In genomic region chr13:26561636-26562537, GRCh38 we compare ENCODE assay signal across 1 cellular context.
TF ChIP-seq lines count a peak whose summit lies in the region.

No MANE protein-coding gene starts in this region.

TF ChIP-seq in GM23338, 12 proteins besides CTCF, POLR2A, EP300 and RAD21 (continued from another document):
- TF ChIP-seq, protein P1, sequence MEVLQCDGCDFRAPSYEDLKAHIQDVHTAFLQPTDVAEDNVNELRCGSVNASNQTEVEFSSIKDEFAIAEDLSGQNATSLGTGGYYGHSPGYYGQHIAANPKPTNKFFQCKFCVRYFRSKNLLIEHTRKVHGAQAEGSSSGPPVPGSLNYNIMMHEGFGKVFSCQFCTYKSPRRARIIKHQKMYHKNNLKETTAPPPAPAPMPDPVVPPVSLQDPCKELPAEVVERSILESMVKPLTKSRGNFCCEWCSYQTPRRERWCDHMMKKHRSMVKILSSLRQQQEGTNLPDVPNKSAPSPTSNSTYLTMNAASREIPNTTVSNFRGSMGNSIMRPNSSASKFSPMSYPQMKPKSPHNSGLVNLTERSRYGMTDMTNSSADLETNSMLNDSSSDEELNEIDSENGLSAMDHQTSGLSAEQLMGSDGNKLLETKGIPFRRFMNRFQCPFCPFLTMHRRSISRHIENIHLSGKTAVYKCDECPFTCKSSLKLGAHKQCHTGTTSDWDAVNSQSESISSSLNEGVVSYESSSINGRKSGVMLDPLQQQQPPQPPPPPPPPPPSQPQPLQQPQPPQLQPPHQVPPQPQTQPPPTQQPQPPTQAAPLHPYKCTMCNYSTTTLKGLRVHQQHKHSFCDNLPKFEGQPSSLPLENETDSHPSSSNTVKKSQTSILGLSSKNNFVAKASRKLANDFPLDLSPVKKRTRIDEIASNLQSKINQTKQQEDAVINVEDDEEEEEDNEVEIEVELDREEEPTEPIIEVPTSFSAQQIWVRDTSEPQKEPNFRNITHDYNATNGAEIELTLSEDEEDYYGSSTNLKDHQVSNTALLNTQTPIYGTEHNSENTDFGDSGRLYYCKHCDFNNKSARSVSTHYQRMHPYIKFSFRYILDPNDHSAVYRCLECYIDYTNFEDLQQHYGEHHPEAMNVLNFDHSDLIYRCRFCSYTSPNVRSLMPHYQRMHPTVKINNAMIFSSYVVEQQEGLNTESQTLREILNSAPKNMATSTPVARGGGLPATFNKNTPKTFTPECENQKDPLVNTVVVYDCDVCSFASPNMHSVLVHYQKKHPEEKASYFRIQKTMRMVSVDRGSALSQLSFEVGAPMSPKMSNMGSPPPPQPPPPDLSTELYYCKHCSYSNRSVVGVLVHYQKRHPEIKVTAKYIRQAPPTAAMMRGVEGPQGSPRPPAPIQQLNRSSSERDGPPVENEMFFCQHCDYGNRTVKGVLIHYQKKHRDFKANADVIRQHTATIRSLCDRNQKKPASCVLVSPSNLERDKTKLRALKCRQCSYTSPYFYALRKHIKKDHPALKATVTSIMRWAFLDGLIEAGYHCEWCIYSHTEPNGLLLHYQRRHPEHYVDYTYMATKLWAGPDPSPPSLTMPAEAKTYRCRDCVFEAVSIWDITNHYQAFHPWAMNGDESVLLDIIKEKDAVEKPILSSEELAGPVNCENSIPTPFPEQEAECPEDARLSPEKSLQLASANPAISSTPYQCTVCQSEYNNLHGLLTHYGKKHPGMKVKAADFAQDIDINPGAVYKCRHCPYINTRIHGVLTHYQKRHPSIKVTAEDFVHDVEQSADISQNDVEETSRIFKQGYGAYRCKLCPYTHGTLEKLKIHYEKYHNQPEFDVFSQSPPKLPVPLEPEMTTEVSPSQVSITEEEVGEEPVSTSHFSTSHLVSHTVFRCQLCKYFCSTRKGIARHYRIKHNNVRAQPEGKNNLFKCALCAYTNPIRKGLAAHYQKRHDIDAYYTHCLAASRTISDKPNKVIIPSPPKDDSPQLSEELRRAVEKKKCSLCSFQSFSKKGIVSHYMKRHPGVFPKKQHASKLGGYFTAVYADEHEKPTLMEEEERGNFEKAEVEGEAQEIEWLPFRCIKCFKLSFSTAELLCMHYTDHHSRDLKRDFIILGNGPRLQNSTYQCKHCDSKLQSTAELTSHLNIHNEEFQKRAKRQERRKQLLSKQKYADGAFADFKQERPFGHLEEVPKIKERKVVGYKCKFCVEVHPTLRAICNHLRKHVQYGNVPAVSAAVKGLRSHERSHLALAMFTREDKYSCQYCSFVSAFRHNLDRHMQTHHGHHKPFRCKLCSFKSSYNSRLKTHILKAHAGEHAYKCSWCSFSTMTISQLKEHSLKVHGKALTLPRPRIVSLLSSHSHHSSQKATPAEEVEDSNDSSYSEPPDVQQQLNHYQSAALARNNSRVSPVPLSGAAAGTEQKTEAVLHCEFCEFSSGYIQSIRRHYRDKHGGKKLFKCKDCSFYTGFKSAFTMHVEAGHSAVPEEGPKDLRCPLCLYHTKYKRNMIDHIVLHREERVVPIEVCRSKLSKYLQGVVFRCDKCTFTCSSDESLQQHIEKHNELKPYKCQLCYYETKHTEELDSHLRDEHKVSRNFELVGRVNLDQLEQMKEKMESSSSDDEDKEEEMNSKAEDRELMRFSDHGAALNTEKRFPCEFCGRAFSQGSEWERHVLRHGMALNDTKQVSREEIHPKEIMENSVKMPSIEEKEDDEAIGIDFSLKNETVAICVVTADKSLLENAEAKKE (CRISPR knock-in tag; IDR thresholded peaks at IDR 0.05), result no peak
- TF ChIP-seq EZH2phosphoT487 (IDR thresholded peaks at IDR 0.05; ENCODE audit: unreplicated experiment), result no peak
- TF ChIP-seq, protein P2, sequence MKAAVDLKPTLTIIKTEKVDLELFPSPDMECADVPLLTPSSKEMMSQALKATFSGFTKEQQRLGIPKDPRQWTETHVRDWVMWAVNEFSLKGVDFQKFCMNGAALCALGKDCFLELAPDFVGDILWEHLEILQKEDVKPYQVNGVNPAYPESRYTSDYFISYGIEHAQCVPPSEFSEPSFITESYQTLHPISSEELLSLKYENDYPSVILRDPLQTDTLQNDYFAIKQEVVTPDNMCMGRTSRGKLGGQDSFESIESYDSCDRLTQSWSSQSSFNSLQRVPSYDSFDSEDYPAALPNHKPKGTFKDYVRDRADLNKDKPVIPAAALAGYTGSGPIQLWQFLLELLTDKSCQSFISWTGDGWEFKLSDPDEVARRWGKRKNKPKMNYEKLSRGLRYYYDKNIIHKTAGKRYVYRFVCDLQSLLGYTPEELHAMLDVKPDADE (IDR thresholded peaks at IDR 0.05), result no peak
